Comparison of ENCODE assay signal across 1 cellular context in genomic region chr14:30005114-30005698, GRCh38.
TF ChIP-seq lines count a peak whose summit lies in the region.

No MANE protein-coding gene starts in this region.

TF ChIP-seq in HepG2, 621 proteins besides CTCF, POLR2A, EP300 and RAD21 (continued from another document):
- TF ChIP-seq KIAA2018 (CRISPR knock-in tag; IDR thresholded peaks at IDR 0.05; ENCODE audit: borderline replicate concordance), result no peak
- no peak for TF ChIP-seq ZNF709 (CRISPR knock-in tag; IDR thresholded peaks at IDR 0.05)
